Comparison of ENCODE assay signal across 9 cellular contexts in genomic region chr16:53864819-53865491, GRCh38.
DNase-seq lines count a peak whose midpoint lies in the region; ATAC-seq and TF ChIP-seq lines count a peak whose summit lies in the region.
"Had no signal": no experiment of that assay in that cellular context is flagged by ENCODE, and none has a peak within 500 bp of the region (broad histone marks: within the 10 kb centered on the region; RNA-seq: fewer than 3 reads in every experiment).

No MANE protein-coding gene starts in this region.

- H3K27ac ChIP-seq in epithelial cell of prostate (peak overlapping the region; percentile 93), substantia nigra (ENCODE audit: low read depth, low read length, poor library complexity, severe bottlenecking) (peak overlapping the region; percentile 67), ascending aorta (no peak overlapping the region)

- no peaks in the 10 kb centered on the region for H3K27me3 ChIP-seq in ascending aorta

- peaks cover 11% of the 10 kb centered on the region for H3K4me1 Mint-ChIP-seq in activated naive CD4-positive, alpha-beta T cell treated with anti-CD3 and anti-CD28 coated beads for 36 hours (ENCODE audit: low read depth)

- no peak overlapping the region for H3K4me3 ChIP-seq in ascending aorta

- no peak for TF ChIP-seq CTCF in ascending aorta (IDR thresholded peaks at IDR 0.05)

- peaks cover 0 to 9% of the 10 kb centered on the region in 2 donors for H3K36me3 ChIP-seq in ascending aorta

- H3K27ac Mint-ChIP-seq in activated naive CD4-positive, alpha-beta T cell treated with anti-CD3 and anti-CD28 coated beads for 36 hours, result peak overlapping the region; percentile 27

- no peaks in the 10 kb centered on the region for H3K4me1 ChIP-seq in ascending aorta

- intact Hi-C loops in activated naive CD4-positive, alpha-beta T cell treated with anti-CD3 and anti-CD28 coated beads for 36 hours (cut with micrococcal nuclease), result loop anchor here (1.0 to 2.0 kb wide), 3 partner anchors 42 to 330 kb away; no protein-coding TSS in a partner anchor
- intact Hi-C loops in ascending aorta (cut with DNase I), result no loop called here

- H3K36me3 Mint-ChIP-seq in activated naive CD4-positive, alpha-beta T cell treated with anti-CD3 and anti-CD28 coated beads for 36 hours (ENCODE audit: low read depth), result peaks cover 38% of the 10 kb centered on the region

- peak; percentile 24 for DNase-seq in activated naive CD4-positive, alpha-beta T cell treated with anti-CD3 and anti-CD28 coated beads for 36 hours
- DNase-seq in activated naive CD4-positive, alpha-beta T cell (lab: John Stamatoyannopoulos, UW), result no peak
- peak; percentile 84 for DNase-seq in NCI-H69 (lab: John Stamatoyannopoulos, UW)
- DNase-seq in epithelial cell of prostate (ENCODE audit: low read depth, low spot score), result peak; percentile 40
- DNase-seq in substantia nigra (lab: John Stamatoyannopoulos, UW), result no peak
- no peak for DNase-seq in amygdala (lab: John Stamatoyannopoulos, UW)
- DNase-seq in ascending aorta (ENCODE audit: low spot score in 2 of 2), result no peak
- DNase-seq: DND-41 had no signal

- ATAC-seq in GM21737 (IDR thresholded peaks at IDR 0.05; ENCODE audit: unreplicated experiment), result no peak

- CTCF ChIA-PET in activated naive CD4-positive, alpha-beta T cell treated with anti-CD3 and anti-CD28 coated beads for 36 hours (lab: Charles Lee), result interaction anchor here (0.8 kb wide), 1 partner anchor 28 kb away, joined by 4 read pairs; no protein-coding TSS in a partner anchor

- no peaks in the 10 kb centered on the region for H3K9me3 ChIP-seq in ascending aorta

- H3K4me3 Mint-ChIP-seq in activated naive CD4-positive, alpha-beta T cell treated with anti-CD3 and anti-CD28 coated beads for 36 hours, result no peak overlapping the region

- no peaks in the 10 kb centered on the region for H3K27me3 Mint-ChIP-seq in activated naive CD4-positive, alpha-beta T cell treated with anti-CD3 and anti-CD28 coated beads for 36 hours (ENCODE audit: low read depth)

- H3K9me3 Mint-ChIP-seq in activated naive CD4-positive, alpha-beta T cell treated with anti-CD3 and anti-CD28 coated beads for 36 hours, result peaks cover 11% of the 10 kb centered on the region

Comparison
In these comparisons a context has a peak if more than half of its experiments do, and no peak if none do; other contexts are left out.
1. DNase-seq: peak in activated naive CD4-positive, alpha-beta T cell treated with anti-CD3 and anti-CD28 coated beads for 36 hours (single experiment), NCI-H69 (single experiment) and epithelial cell of prostate (single experiment); none in activated naive CD4-positive, alpha-beta T cell (0 of 4), substantia nigra (0 of 49), amygdala (0 of 56) and ascending aorta (0 of 2).
2. H3K27ac ChIP-seq: peak in epithelial cell of prostate (single experiment) and substantia nigra (single experiment); none in ascending aorta (0 of 2).